18 cellular contexts compared by ENCODE assay signal in genomic region chr5:135318037-135318436, GRCh38.
"Had no signal": no experiment of that assay in that cellular context is flagged by ENCODE, and none has a peak within 500 bp of the region (broad histone marks: within the 10 kb centered on the region; RNA-seq: fewer than 3 reads in every experiment).

No MANE protein-coding gene starts in this region.

- H3K4me1 Mint-ChIP-seq: activated T-helper 17 cell treated with anti-CD3 and anti-CD28 coated beads, Interleukin-2, amount 50 U/mL, for 72 hours; central memory CD8-positive, alpha-beta T cell; endodermal cell; naive B cell; stimulated activated naive B cell treated with anti-CD40 and anti-IgM and Interleukin-4, amounts not matched to agents 10 μg/mL and 1 μg/mL and 100 μg/mL, for 72 hours had no signal

- H3K27ac Mint-ChIP-seq: activated naive CD4-positive, alpha-beta T cell treated with anti-CD3 and anti-CD28 coated beads for 36 hours; activated T-helper 17 cell treated with anti-CD3 and anti-CD28 coated beads, Interleukin-2, amount 50 U/mL, for 72 hours; endodermal cell; stimulated activated naive B cell treated with anti-CD40 and anti-IgM and Interleukin-4, amounts not matched to agents 10 μg/mL and 1 μg/mL and 100 μg/mL, for 72 hours; T-helper 1 cell treated with Interleukin-12 subunit alpha and Interleukin-12 subunit beta and Interleukin-4 antibody, amounts not matched to agents 30 μg/mL and 1 μg/mL, for 36 hours had no signal

- ATAC-seq: activated T-helper 17 cell treated with anti-CD3 and anti-CD28 coated beads, Interleukin-2, amount 50 U/mL, for 72 hours; foreskin keratinocyte; stimulated activated naive B cell treated with anti-CD40 and anti-IgM and Interleukin-4, amounts not matched to agents 10 μg/mL and 1 μg/mL and 100 μg/mL, for 72 hours had no signal

- H3K36me3 ChIP-seq: brain microvascular endothelial cell, colonic mucosa, left ventricle myocardium inferior, ovary, sigmoid colon, SJCRH30 had no signal

- H3K36me3 Mint-ChIP-seq: naive B cell had no signal

- H3K27ac ChIP-seq: brain microvascular endothelial cell, colonic mucosa, epithelial cell of prostate, foreskin keratinocyte, left ventricle myocardium inferior, ovary, sigmoid colon, SJCRH30, VCaP had no signal

- H3K9me3 Mint-ChIP-seq: activated naive CD4-positive, alpha-beta T cell treated with anti-CD3 and anti-CD28 coated beads for 36 hours; activated T-helper 17 cell treated with anti-CD3 and anti-CD28 coated beads, Interleukin-2, amount 50 U/mL, for 72 hours; central memory CD8-positive, alpha-beta T cell; endodermal cell; naive B cell; stimulated activated naive B cell treated with anti-CD40 and anti-IgM and Interleukin-4, amounts not matched to agents 10 μg/mL and 1 μg/mL and 100 μg/mL, for 72 hours; T-helper 1 cell treated with Interleukin-12 subunit alpha and Interleukin-12 subunit beta and Interleukin-4 antibody, amounts not matched to agents 30 μg/mL and 1 μg/mL, for 36 hours had no signal

- H3K4me3 ChIP-seq: colonic mucosa, left ventricle myocardium inferior, ovary, sigmoid colon, SJCRH30 had no signal

- H3K4me1 ChIP-seq: colonic mucosa, foreskin keratinocyte, left ventricle myocardium inferior had no signal

- H3K27me3 ChIP-seq: brain microvascular endothelial cell, colonic mucosa, ovary, sigmoid colon, SJCRH30 had no signal

- H3K27me3 Mint-ChIP-seq: activated T-helper 17 cell treated with anti-CD3 and anti-CD28 coated beads, Interleukin-2, amount 50 U/mL, for 72 hours; central memory CD8-positive, alpha-beta T cell; naive B cell; stimulated activated naive B cell treated with anti-CD40 and anti-IgM and Interleukin-4, amounts not matched to agents 10 μg/mL and 1 μg/mL and 100 μg/mL, for 72 hours had no signal

- DNase-seq: activated naive CD4-positive, alpha-beta T cell treated with anti-CD3 and anti-CD28 coated beads for 36 hours; brain microvascular endothelial cell; foreskin keratinocyte; glutamatergic neuron; left ventricle myocardium inferior; mammary epithelial cell; naive B cell; sigmoid colon; stimulated activated naive B cell treated with anti-CD40 and anti-IgM and Interleukin-4, amounts not matched to agents 10 μg/mL and 1 μg/mL and 100 μg/mL, for 72 hours had no signal

- H3K9me3 ChIP-seq: colonic mucosa, left ventricle myocardium inferior, ovary, sigmoid colon, SJCRH30 had no signal

- H3K4me3 Mint-ChIP-seq: activated naive CD4-positive, alpha-beta T cell treated with anti-CD3 and anti-CD28 coated beads for 36 hours; activated T-helper 17 cell treated with anti-CD3 and anti-CD28 coated beads, Interleukin-2, amount 50 U/mL, for 72 hours; central memory CD8-positive, alpha-beta T cell; endodermal cell; naive B cell; stimulated activated naive B cell treated with anti-CD40 and anti-IgM and Interleukin-4, amounts not matched to agents 10 μg/mL and 1 μg/mL and 100 μg/mL, for 72 hours; T-helper 1 cell treated with Interleukin-12 subunit alpha and Interleukin-12 subunit beta and Interleukin-4 antibody, amounts not matched to agents 30 μg/mL and 1 μg/mL, for 36 hours had no signal
